Comparison of ENCODE assay signal across 8 cellular contexts in the genomic region with DNA sequence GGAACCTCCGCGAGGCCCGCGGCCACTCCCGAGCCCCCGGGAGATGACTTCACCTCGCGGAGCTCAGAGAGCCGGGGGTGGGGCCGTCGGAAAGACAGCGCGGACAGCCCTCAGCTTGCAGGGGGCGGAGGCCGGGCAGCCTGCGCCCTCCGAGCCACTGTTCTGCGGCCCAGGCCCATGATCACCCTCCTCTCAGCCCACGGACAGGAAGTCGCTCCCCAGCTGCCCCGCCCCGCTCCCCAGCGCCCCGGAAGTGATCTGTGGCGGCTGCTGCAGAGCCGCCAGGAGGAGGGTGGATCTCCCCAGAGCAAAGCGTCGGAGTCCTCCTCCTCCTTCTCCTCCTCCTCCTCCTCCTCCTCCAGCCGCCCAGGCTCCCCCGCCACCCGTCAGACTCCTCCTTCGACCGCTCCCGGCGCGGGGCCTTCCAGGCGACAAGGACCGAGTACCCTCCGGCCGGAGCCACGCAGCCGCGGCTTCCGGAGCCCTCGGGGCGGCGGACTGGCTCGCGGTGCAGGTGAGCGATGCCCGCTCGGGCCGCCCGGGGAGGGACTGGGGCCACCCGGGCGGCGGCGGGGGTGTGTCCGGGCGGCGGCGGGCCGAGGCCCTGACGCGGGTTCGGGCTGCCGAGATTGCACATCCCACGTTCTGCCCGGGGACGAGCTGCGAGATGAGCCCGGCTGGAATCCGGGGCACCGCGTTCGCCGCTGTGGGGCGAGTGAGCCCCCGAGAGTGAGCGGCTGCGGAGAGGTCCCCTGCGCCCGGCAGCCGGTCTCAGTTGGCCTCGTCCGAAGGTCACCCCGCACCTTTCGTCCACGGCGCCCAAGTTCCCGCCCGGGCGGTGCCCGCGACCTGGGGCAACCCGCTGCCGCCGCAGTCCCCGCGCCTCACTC. TPM values are rescaled to one million over a fixed set of nuclear protein-coding genes. Genes with fewer than 3 reads are reported as not detected.
DNase-seq lines count a peak whose midpoint lies in the region; ATAC-seq and TF ChIP-seq lines count a peak whose summit lies in the region.

Gene RALA (plus strand): TSS at position 261 of the 890 bp plus-strand sequence. CDS start 63,096 bp downstream, outside the sequence.

- no peaks in the 10 kb centered on the region for H3K27me3 ChIP-seq in BLaER1

- H3K4me1 ChIP-seq in BLaER1, result peaks cover 36% of the 10 kb centered on the region

- H3K4me3 ChIP-seq in BLaER1, result peak within 1 kb of the TSS; percentile 96
- peak within 1 kb of the TSS; percentile 98 for H3K4me3 ChIP-seq in coronary artery

- H3K4me3 Mint-ChIP-seq in activated CD4-positive, alpha-beta T cell treated with anti-CD3 and anti-CD28 coated beads, Interleukin-2, amount 10 ng/mL, durations not matched to agents 7 days and 5 days, result peak within 1 kb of the TSS; percentile 86

- peaks cover 41% of the 10 kb centered on the region for H4K20me1 ChIP-seq in BLaER1

- no peaks in the 10 kb centered on the region for H3K27me3 Mint-ChIP-seq in activated CD4-positive, alpha-beta T cell treated with anti-CD3 and anti-CD28 coated beads, Interleukin-2, amount 10 ng/mL, durations not matched to agents 7 days and 5 days

- peak within 1 kb of the TSS; percentile 98 for H3K27ac Mint-ChIP-seq in activated CD4-positive, alpha-beta T cell treated with anti-CD3 and anti-CD28 coated beads, Interleukin-2, amount 10 ng/mL, durations not matched to agents 7 days and 5 days

- H3K9ac ChIP-seq in BLaER1, result peak within 1 kb of the TSS; percentile 90

- DNase-seq in GM19240 (ENCODE audit: insufficient read length, low spot score) (peak; percentile 83), NCI-H526 treated with DMSO at 0.1 percent for 48 hours (lab: John Stamatoyannopoulos, UW) (peak; percentile 71), coronary artery (ENCODE audit: low spot score) (peak; percentile 95), left colon (peak; percentile 92 to 95)
- peak; percentile 92 for DNase-seq in activated CD4-positive, alpha-beta T cell treated with anti-CD3 and anti-CD28 coated beads, Interleukin-2, amount 10 ng/mL, durations not matched to agents 7 days and 5 days
- DNase-seq in stimulated activated CD4-positive, alpha-beta T cell treated with anti-CD3 and anti-CD28 coated beads, Interleukin-1b, Interleukin-23, amount 100 ng/mL, for 4 hours (ENCODE audit: low read depth in 2 of 2), result peak; percentile 82 to 84

- no peaks in the 10 kb centered on the region for H3K9me3 ChIP-seq in BLaER1

- ATAC-seq in HG03457 (IDR thresholded peaks at IDR 0.05; ENCODE audit: unreplicated experiment), result peak; percentile 85
- peak; percentile 92 for ATAC-seq in left colon

- H3K27ac ChIP-seq in BLaER1 (peak within 1 kb of the TSS; percentile 90), coronary artery (peak within 1 kb of the TSS; percentile 88 to 90)

- no peak for TF ChIP-seq CTCF in coronary artery (IDR thresholded peaks at IDR 0.05)

- CTCF ChIA-PET in activated CD4-positive, alpha-beta T cell treated with anti-CD3 and anti-CD28 coated beads, Interleukin-2, amount 10 ng/mL, durations not matched to agents 7 days and 5 days (lab: Charles Lee), result interaction anchor here (0.6 to 1.2 kb wide), 6 partner anchors 12 to 513 kb away, joined by 3 to 4 read pairs (median 3); no protein-coding TSS in a partner anchor

- H3K36me3 ChIP-seq in BLaER1, result 0 out of 2 replicates have a peak, but pooled peaks cover 3% of the 10 kb centered on the region

- intact Hi-C loops in left colon (cut with DNase I, micrococcal nuclease), result no loop called here

- POLR2A ChIA-PET in activated CD4-positive, alpha-beta T cell treated with anti-CD3 and anti-CD28 coated beads, Interleukin-2, amount 10 ng/mL, durations not matched to agents 7 days and 5 days (lab: Charles Lee), result interaction anchor here (0.6 kb wide), 1 partner anchor 44 kb away, joined by 3 read pairs; no protein-coding TSS in a partner anchor

- H3K9me3 Mint-ChIP-seq in activated CD4-positive, alpha-beta T cell treated with anti-CD3 and anti-CD28 coated beads, Interleukin-2, amount 10 ng/mL, durations not matched to agents 7 days and 5 days, result no peaks in the 10 kb centered on the region

- H3K4me1 Mint-ChIP-seq in activated CD4-positive, alpha-beta T cell treated with anti-CD3 and anti-CD28 coated beads, Interleukin-2, amount 10 ng/mL, durations not matched to agents 7 days and 5 days, result peaks cover 48% of the 10 kb centered on the region

- H3K36me3 Mint-ChIP-seq in activated CD4-positive, alpha-beta T cell treated with anti-CD3 and anti-CD28 coated beads, Interleukin-2, amount 10 ng/mL, durations not matched to agents 7 days and 5 days (ENCODE audit: low read depth), result peaks cover 26% of the 10 kb centered on the region

- peak within 1 kb of the TSS; percentile 99 for H3K4me2 ChIP-seq in BLaER1

RNA-seq across cellular contexts. Expression of gene RALA, which starts in this region (rescaled TPM):
- 10 to 100 TPM; 34.1 to 34.2 TPM for total RNA-seq in activated CD4-positive, alpha-beta T cell treated with anti-CD3 and anti-CD28 coated beads, Interleukin-2, amount 10 ng/mL, durations not matched to agents 7 days and 5 days
- 10 to 100 TPM; 51.3 to 52.4 TPM for total RNA-seq in left colon

Comparison
In these comparisons a context has a peak if more than half of its experiments do, and no peak if none do; other contexts are left out.
1. Peak in every context shown above with its lines: DNase-seq, ATAC-seq, H3K4me3 ChIP-seq and H3K27ac ChIP-seq.